In genomic region chr18:47930086-47930843, GRCh38 we compare ENCODE assay signal across 8 cellular contexts. TPM values are rescaled to one million over a fixed set of nuclear protein-coding genes. Genes with fewer than 3 reads are reported as not detected.
DNase-seq lines count a peak whose midpoint lies in the region; ATAC-seq, FAIRE-seq and TF ChIP-seq lines count a peak whose summit lies in the region.

Gene SMAD2 (minus strand): TSS chr18:47930659. CDS start chr18:47896756, 33,903 bp downstream.

- TF ChIP-seq CTCF in Caco-2 (IDR thresholded peaks at IDR 0.05; ENCODE audit: insufficient read depth in 1 of 2, low read depth in 1 of 2, low read length in 1 of 2, severe bottlenecking in 1 of 2, unreplicated experiment in 1 of 2) = no peak

- intact Hi-C loops in Caco-2 (cut with micrococcal nuclease; ENCODE audit: unreplicated experiment) = no loop called here

- peak within 1 kb of the TSS; percentile 73 for H3K27ac Mint-ChIP-seq in Caco-2 (ENCODE audit: unreplicated experiment)
- H3K27ac Mint-ChIP-seq in natural killer cell treated with Interleukin-12 subunit alpha and Interleukin-12 subunit beta and Interleukin-15 and Interleukin-18, amount 100 ng/mL, for 72 hours = peak within 1 kb of the TSS; percentile 44 to 83

- peak within 1 kb of the TSS; percentile 75 for H3K4me3 Mint-ChIP-seq in Caco-2 (ENCODE audit: unreplicated experiment)
- peak within 1 kb of the TSS; percentile 95 for H3K4me3 Mint-ChIP-seq in natural killer cell treated with Interleukin-12 subunit alpha and Interleukin-12 subunit beta and Interleukin-15 and Interleukin-18, amount 100 ng/mL, for 72 hours

- 0 out of 2 replicates have a peak, but pooled peaks cover 8% of the 10 kb centered on the region for H3K4me1 ChIP-seq in Caco-2
- peaks cover 47% of the 10 kb centered on the region for H3K4me1 ChIP-seq in HUES48 (ENCODE audit: control insufficient read depth, insufficient read depth, low read length)

- no TSS peak for BruUV-seq in Caco-2 (replicated peaks; lab: Mats Ljungman, UMichigan)

- H3K27me3 ChIP-seq in Caco-2 (replicated peaks; ENCODE audit: control insufficient read depth, insufficient read depth, low read length) (no peaks in the 10 kb centered on the region), HUES48 (ENCODE audit: control insufficient read depth, insufficient read depth, low read length) (no peaks in the 10 kb centered on the region)

- peak within 1 kb of the TSS; percentile 98 for H3K9ac ChIP-seq in HUES48 (ENCODE audit: low read depth, low read length)

- POLR2A ChIA-PET in Caco-2 (lab: Charles Lee) = interaction anchor here (0.7 to 1.1 kb wide), 2 partner anchors 28 to 130 kb away, joined by 3 to 7 read pairs; no protein-coding TSS in a partner anchor

- DNase-seq in Caco-2 (peak; percentile 79 to 82), RCC 7860 (ENCODE audit: low spot score) (peak; percentile 35), fibroblast of peridontal ligament (ENCODE audit: extremely low read depth) (peak; percentile 53)
- peak; percentile 52 to 73 for DNase-seq in activated T-helper 1 cell treated with anti-CD3 and anti-CD28 coated beads, Interleukin-2, amount 50 U/mL, for 16 hours (ENCODE audit: low read depth in 1 of 2, low spot score in 1 of 2)
- DNase-seq in natural killer cell treated with Interleukin-12 subunit alpha and Interleukin-12 subunit beta and Interleukin-15 and Interleukin-18, amount 100 ng/mL, for 72 hours (ENCODE audit: low spot score) = peak; percentile 92
- DNase-seq in stimulated activated naive CD4-positive, alpha-beta T cell treated with Interleukin-2 at 50 U/mL for 16 hours (lab: John Stamatoyannopoulos, UW) = peak; percentile 81

- FAIRE-seq in RCC 7860 (lab: Jason Lieb, UNC) = no peak

- H3K27me3 Mint-ChIP-seq in Caco-2 (ENCODE audit: insufficient read depth, unreplicated experiment) = no peaks in the 10 kb centered on the region
- peaks cover 0 to 3% of the 10 kb centered on the region in 2 donors for H3K27me3 Mint-ChIP-seq in natural killer cell treated with Interleukin-12 subunit alpha and Interleukin-12 subunit beta and Interleukin-15 and Interleukin-18, amount 100 ng/mL, for 72 hours

- ATAC-seq in GM21381 (IDR thresholded peaks at IDR 0.05; ENCODE audit: unreplicated experiment) = peak; percentile 37
- ATAC-seq in natural killer cell treated with Interleukin-12 subunit alpha and Interleukin-12 subunit beta and Interleukin-15 and Interleukin-18, amount 100 ng/mL, for 72 hours = peak; percentile 76 to 78

- CTCF ChIA-PET in Caco-2 (lab: Charles Lee) = interaction anchor here (1.5 kb wide), 1 partner anchor 78 kb away, joined by 5 read pairs; no protein-coding TSS in a partner anchor

- H3K4me3 ChIP-seq in Caco-2 (ENCODE audit: low read depth, low read length) (peak within 1 kb of the TSS; percentile 75), HUES48 (ENCODE audit: low read depth, low read length) (peak within 1 kb of the TSS; percentile 96)

- H3K36me3 ChIP-seq in Caco-2 (ENCODE audit: control insufficient read depth, insufficient read depth, low read length) (no peaks in the 10 kb centered on the region), HUES48 (ENCODE audit: control insufficient read depth, insufficient read depth, low read length) (no peaks in the 10 kb centered on the region)

- H3K9me3 ChIP-seq in Caco-2 (no peaks in the 10 kb centered on the region), HUES48 (ENCODE audit: control insufficient read depth, insufficient read depth, low read length) (no peaks in the 10 kb centered on the region)

- H3K9me3 Mint-ChIP-seq in Caco-2 (ENCODE audit: unreplicated experiment) = no peaks in the 10 kb centered on the region
- H3K9me3 Mint-ChIP-seq in natural killer cell treated with Interleukin-12 subunit alpha and Interleukin-12 subunit beta and Interleukin-15 and Interleukin-18, amount 100 ng/mL, for 72 hours = no peaks in the 10 kb centered on the region

- no peaks in the 10 kb centered on the region for H3K4me1 Mint-ChIP-seq in Caco-2 (ENCODE audit: low read depth, unreplicated experiment)
- peaks cover 44 to 45% of the 10 kb centered on the region in 2 donors for H3K4me1 Mint-ChIP-seq in natural killer cell treated with Interleukin-12 subunit alpha and Interleukin-12 subunit beta and Interleukin-15 and Interleukin-18, amount 100 ng/mL, for 72 hours (ENCODE audit: low read depth in 2 of 2)

- H3K27ac ChIP-seq in HUES48 (ENCODE audit: low read depth, low read length) = peak within 1 kb of the TSS; percentile 100

- H3K36me3 Mint-ChIP-seq in Caco-2 (ENCODE audit: insufficient read depth, unreplicated experiment) = no peaks in the 10 kb centered on the region
- no peaks in the 10 kb centered on the region for H3K36me3 Mint-ChIP-seq in natural killer cell treated with Interleukin-12 subunit alpha and Interleukin-12 subunit beta and Interleukin-15 and Interleukin-18, amount 100 ng/mL, for 72 hours

RNA-seq across cellular contexts. Expression of gene SMAD2, which starts in this region (rescaled TPM):
- 50.9 and 53.5 TPM in 2 replicates for total RNA-seq in Caco-2 (2022)
- total RNA-seq in natural killer cell treated with Interleukin-12 subunit alpha and Interleukin-12 subunit beta and Interleukin-15 and Interleukin-18, amount 100 ng/mL, for 72 hours = 100 to 1,000 TPM in 1 of 2 donors, 10 to 100 TPM in 1; 92.1 to 102 TPM

Comparison
In these comparisons a context has a peak if more than half of its experiments do, and no peak if none do; other contexts are left out.
1. Peak in every context shown above with its lines: DNase-seq, ATAC-seq, H3K4me3 ChIP-seq and H3K27ac ChIP-seq.
2. DNase-seq: peak in every context shown above with its lines; median percentile 92 in natural killer cell treated with Interleukin-12 subunit alpha and Interleukin-12 subunit beta and Interleukin-15 and Interleukin-18, amount 100 ng/mL, for 72 hours; 81 in stimulated activated naive CD4-positive, alpha-beta T cell treated with Interleukin-2 at 50 U/mL for 16 hours; 80 in Caco-2; 62 in activated T-helper 1 cell treated with anti-CD3 and anti-CD28 coated beads, Interleukin-2, amount 50 U/mL, for 16 hours; 53 in fibroblast of peridontal ligament; 35 in RCC 7860.